In the genomic region with DNA sequence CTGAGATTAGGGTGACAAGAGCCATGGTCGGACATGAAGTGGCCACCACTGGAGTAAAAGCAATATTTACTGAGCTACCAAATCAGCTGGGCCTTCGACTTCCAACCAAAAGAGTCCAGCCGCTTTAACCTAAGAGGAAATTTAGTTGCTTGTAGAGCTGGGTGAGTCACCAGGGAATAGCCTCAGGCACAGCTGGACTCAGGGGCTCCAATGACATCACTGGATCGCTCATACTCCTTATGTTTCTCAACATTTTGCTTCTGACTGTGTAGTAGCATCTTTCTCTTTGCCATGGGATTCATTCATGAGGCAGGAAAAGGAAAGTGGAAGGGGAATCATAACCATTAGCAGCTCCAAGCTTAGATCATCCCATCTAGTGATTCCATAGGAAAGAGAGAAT, we compare ENCODE assay signal across 15 cellular contexts.
DNase-seq lines count a peak whose midpoint lies in the region; ATAC-seq, FAIRE-seq and TF ChIP-seq lines count a peak whose summit lies in the region.
"Had no signal": no experiment of that assay in that cellular context is flagged by ENCODE, and none has a peak within 500 bp of the region (broad histone marks: within the 10 kb centered on the region; RNA-seq: fewer than 3 reads in every experiment).

No MANE protein-coding gene starts in this region.

- DNase-seq in AG08396 (ENCODE audit: low spot score) (peak; percentile 82), HFFc6 (peak; percentile 94), astrocyte (ENCODE audit: low read depth) (peak; percentile 80), hepatic stellate cell (ENCODE audit: low spot score) (peak; percentile 39), NCI-H1436 treated with DMSO at 0.1 percent for 48 hours (lab: John Stamatoyannopoulos, UW) (no peak), GM12892 (ENCODE audit: insufficient read length) (no peak), globus pallidus (ENCODE audit: low spot score) (no peak)
- DNase-seq: activated CD4-positive, alpha-beta T cell treated with anti-CD3 and anti-CD28 coated beads for 1 hour; activated gamma-delta T cell; CD4-positive, CD25-positive, alpha-beta regulatory T cell; natural killer cell; NCI-H2029 treated with DMSO at 0.1 percent for 48 hours; SHP77 treated with DMSO at 0.1 percent for 48 hours; stimulated activated CD4-positive, alpha-beta T cell treated with anti-CD3 and anti-CD28 coated beads, Interleukin-15, amount 100 ng/mL, for 24 hours had no signal

- peaks cover 14% of the 10 kb centered on the region for H3K4me1 Mint-ChIP-seq in HFFc6 (ENCODE audit: low read depth)
- H3K4me1 Mint-ChIP-seq in astrocyte (ENCODE audit: low read depth, unreplicated experiment), result peaks cover 19% of the 10 kb centered on the region
- H3K4me1 Mint-ChIP-seq: CD4-positive, CD25-positive, alpha-beta regulatory T cell; natural killer cell had no signal

- no peaks in the 10 kb centered on the region for H3K36me3 ChIP-seq in astrocyte (ENCODE audit: insufficient read depth, low read length)

- H3K27ac Mint-ChIP-seq in HFFc6 (peak overlapping the region; percentile 34; the same call in 1 of the 2 replicates), astrocyte (ENCODE audit: unreplicated experiment) (no peak overlapping the region)
- H3K27ac Mint-ChIP-seq: CD4-positive, CD25-positive, alpha-beta regulatory T cell; natural killer cell had no signal

- no peaks in the 10 kb centered on the region for H4K20me1 ChIP-seq in astrocyte (ENCODE audit: insufficient read depth, low read length)

- TF ChIP-seq CTCF in HFFc6 (IDR thresholded peaks at IDR 0.05) (no peak), astrocyte (IDR thresholded peaks at IDR 0.05; ENCODE audit: insufficient read depth, low read depth, low read length) (no peak)

- no peak for ATAC-seq in GM18907 (IDR thresholded peaks at IDR 0.05; ENCODE audit: unreplicated experiment)
- ATAC-seq: natural killer cell had no signal

- FAIRE-seq in astrocyte (lab: Jason Lieb, UNC) (peak; percentile 13), GM12892 (lab: Jason Lieb, UNC) (no peak)

- H3K27ac ChIP-seq in astrocyte (ENCODE audit: low read depth, low read length), result no peak overlapping the region

- H3K4me3 Mint-ChIP-seq in HFFc6 (peak overlapping the region; percentile 39; the same call in 1 of the 2 replicates), astrocyte (ENCODE audit: unreplicated experiment) (no peak overlapping the region)
- H3K4me3 Mint-ChIP-seq: CD4-positive, CD25-positive, alpha-beta regulatory T cell; natural killer cell had no signal

- H3K4me1 ChIP-seq in astrocyte (ENCODE audit: insufficient read depth, low read length), result peaks cover 2% of the 10 kb centered on the region

- H3K36me3 Mint-ChIP-seq in HFFc6 (ENCODE audit: low read depth) (no peaks in the 10 kb centered on the region), astrocyte (ENCODE audit: low read depth, unreplicated experiment) (no peaks in the 10 kb centered on the region)
- H3K36me3 Mint-ChIP-seq: CD4-positive, CD25-positive, alpha-beta regulatory T cell; natural killer cell had no signal

- TF ChIP-seq POLR2A in GM12892 (IDR thresholded peaks at IDR 0.05; ENCODE audit: low read depth, low read length), result no peak

- no peaks in the 10 kb centered on the region for H3K79me2 ChIP-seq in astrocyte (ENCODE audit: insufficient read depth, low read length)

- no peak overlapping the region for H3K4me3 ChIP-seq in astrocyte (ENCODE audit: insufficient read depth, low read depth, low read length)

- peaks cover 9% of the 10 kb centered on the region for H3K27me3 Mint-ChIP-seq in HFFc6 (ENCODE audit: insufficient read depth)
- H3K27me3 Mint-ChIP-seq in astrocyte (ENCODE audit: low read depth, unreplicated experiment), result no peaks in the 10 kb centered on the region

- H3K9me3 Mint-ChIP-seq in HFFc6 (no peaks in the 10 kb centered on the region), astrocyte (ENCODE audit: unreplicated experiment) (no peaks in the 10 kb centered on the region)
- H3K9me3 Mint-ChIP-seq: CD4-positive, CD25-positive, alpha-beta regulatory T cell; natural killer cell had no signal

- H3K9me3 ChIP-seq in astrocyte (ENCODE audit: insufficient read depth, low read depth, low read length), result no peaks in the 10 kb centered on the region

- H2AFZ ChIP-seq in astrocyte (ENCODE audit: low read depth, low read length), result no peak overlapping the region

- H3K9ac ChIP-seq in astrocyte (ENCODE audit: low read length), result no peak overlapping the region

- peaks cover 9% of the 10 kb centered on the region for H3K27me3 ChIP-seq in astrocyte (ENCODE audit: insufficient read depth, low read length)

- peak overlapping the region; percentile 25 for H3K4me2 ChIP-seq in astrocyte (ENCODE audit: low read length)

Comparison
In these comparisons a context has a peak if more than half of its experiments do, and no peak if none do; other contexts are left out.
1. DNase-seq: peak in AG08396 (single experiment), HFFc6 (single experiment), astrocyte (single experiment) and hepatic stellate cell (single experiment); none in NCI-H1436 treated with DMSO at 0.1 percent for 48 hours (single experiment), GM12892 (single experiment) and globus pallidus (single experiment).